In the genomic region with DNA sequence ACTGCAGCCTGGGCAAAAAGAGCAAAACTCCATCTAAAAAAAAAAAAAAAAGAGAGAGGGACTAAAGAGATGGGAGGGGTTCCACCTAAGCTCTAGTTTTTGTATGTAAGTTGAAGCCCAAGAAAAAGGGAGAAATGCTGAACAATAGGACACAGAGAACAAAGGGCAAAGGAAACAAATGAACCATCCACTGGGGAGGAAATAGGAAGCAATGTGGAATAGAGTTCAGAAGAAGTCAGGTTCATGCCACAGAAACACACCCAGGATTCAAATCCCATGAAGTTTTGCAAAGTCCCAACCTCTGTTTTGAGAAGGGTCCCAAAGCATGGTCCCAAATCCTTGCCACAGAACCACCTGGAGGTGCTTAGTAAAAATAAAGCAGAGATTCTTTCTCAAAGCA, we compare ENCODE assay signal across 15 cellular contexts.
"Had no signal": no experiment of that assay in that cellular context is flagged by ENCODE, and none has a peak within 500 bp of the region (broad histone marks: within the 10 kb centered on the region; RNA-seq: fewer than 3 reads in every experiment).

No MANE protein-coding gene starts in this region.

- H3K27me3 Mint-ChIP-seq: stimulated activated naive CD8-positive, alpha-beta T cell treated with anti-CD3 and anti-CD28 coated beads, Interleukin-15, Interleukin-2, amounts not matched to agents 100 ng/mL and 50 ng/mL, for 24 hours had no signal

- H3K9me3 ChIP-seq: heart left ventricle, right atrium auricular region, sigmoid colon, tibial artery, upper lobe of left lung, uterus had no signal

- H3K4me1 ChIP-seq: heart left ventricle, right atrium auricular region, uterus had no signal

- H3K4me3 ChIP-seq: heart left ventricle, right atrium auricular region, sigmoid colon, skin epidermis, tibial artery, upper lobe of left lung, uterus had no signal

- ATAC-seq: esophagus mucosa, heart left ventricle had no signal

- H3K27ac ChIP-seq: heart left ventricle, right atrium auricular region, sigmoid colon, skin epidermis, tibial artery, upper lobe of left lung, uterus had no signal

- H3K27ac Mint-ChIP-seq: nephron progenitor cell; stimulated activated naive CD8-positive, alpha-beta T cell treated with anti-CD3 and anti-CD28 coated beads, Interleukin-15, Interleukin-2, amounts not matched to agents 100 ng/mL and 50 ng/mL, for 24 hours had no signal

- H3K9me3 Mint-ChIP-seq: stimulated activated naive CD8-positive, alpha-beta T cell treated with anti-CD3 and anti-CD28 coated beads, Interleukin-15, Interleukin-2, amounts not matched to agents 100 ng/mL and 50 ng/mL, for 24 hours had no signal

- H3K36me3 ChIP-seq: right atrium auricular region, sigmoid colon, tibial artery, uterus had no signal

- H3K27me3 ChIP-seq: heart left ventricle, right atrium auricular region, sigmoid colon, tibial artery, upper lobe of left lung, uterus had no signal

- H3K4me3 Mint-ChIP-seq: nephron progenitor cell; stimulated activated naive CD8-positive, alpha-beta T cell treated with anti-CD3 and anti-CD28 coated beads, Interleukin-15, Interleukin-2, amounts not matched to agents 100 ng/mL and 50 ng/mL, for 24 hours had no signal

- DNase-seq: cortex of kidney; effector memory CD4-positive, alpha-beta T cell; heart left ventricle; hippocampal formation; mesendoderm; nephron progenitor cell; sigmoid colon; stimulated activated CD4-positive, alpha-beta T cell treated with anti-CD3 and anti-CD28 coated beads, Interleukin-12 subunit alpha, Interleukin-12 subunit beta, amount 100 ng/mL, for 4 hours; tibial artery; upper lobe of left lung; uterus had no signal
